ENCODE assay signal across 9 cellular contexts in the genomic region with DNA sequence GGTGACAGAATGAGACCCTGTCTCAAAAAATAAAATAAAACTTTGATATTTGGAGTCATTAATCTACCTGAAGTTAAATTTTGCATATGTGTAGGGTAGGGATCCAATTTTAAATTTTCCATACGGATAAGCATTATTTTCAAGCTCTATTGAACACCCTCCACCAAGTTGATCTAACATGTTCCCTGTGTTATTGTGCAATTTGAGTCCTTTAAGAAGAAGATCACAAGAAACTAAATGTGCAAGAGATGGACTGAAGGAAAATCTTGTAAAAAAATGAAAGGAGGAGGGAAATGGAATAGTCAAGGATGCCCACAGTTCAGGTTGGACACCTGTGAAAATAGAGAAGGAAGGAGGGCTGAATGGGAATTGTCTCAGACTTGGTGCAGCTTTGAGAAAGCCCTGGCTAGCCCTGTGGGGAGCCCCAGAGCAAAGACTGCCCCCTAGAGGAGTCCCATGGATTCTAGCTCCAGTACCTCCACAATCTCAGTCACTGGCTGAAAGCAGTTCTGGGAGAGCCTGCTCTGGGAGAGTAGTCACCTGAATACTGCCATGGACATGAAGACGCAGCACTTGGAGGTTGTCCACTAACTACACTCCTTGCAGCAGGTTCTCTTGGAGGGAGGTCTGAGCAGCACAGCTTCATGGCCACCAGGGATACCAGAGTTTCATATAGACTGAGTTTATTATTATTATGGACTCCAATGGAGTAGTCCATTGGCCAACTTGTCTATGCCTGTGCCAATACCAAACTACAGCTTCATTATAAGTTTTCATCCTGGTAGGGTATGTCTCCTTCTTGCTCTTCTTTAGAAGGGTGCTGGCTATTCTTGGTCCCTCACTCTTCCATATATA. TPM values are rescaled to one million over a fixed set of nuclear protein-coding genes. Genes with fewer than 3 reads are reported as not detected.
A peak's percentile ranks its signal among the peaks of the same experiment; 100 is the strongest.
DNase-seq lines count a peak whose midpoint lies in the region; ATAC-seq and TF ChIP-seq lines count a peak whose summit lies in the region.
"Had no signal": no experiment of that assay in that cellular context is flagged by ENCODE, and none has a peak within 500 bp of the region (broad histone marks: within the 10 kb centered on the region; RNA-seq: fewer than 3 reads in every experiment).

No MANE protein-coding gene starts in this region.

- no peak overlapping the region for H2BK5ac ChIP-seq in trophoblast cell (ENCODE audit: low read depth, low read length, poor library complexity)

- no peaks in the 10 kb centered on the region for H3K79me2 ChIP-seq in trophoblast cell (ENCODE audit: control insufficient read depth, insufficient read depth, low read length, poor library complexity)

- H4K12ac ChIP-seq in trophoblast cell (ENCODE audit: low read depth, low read length), result no peak overlapping the region

- no peak overlapping the region for H4K8ac ChIP-seq in trophoblast cell (ENCODE audit: low read depth, low read length)

- TF ChIP-seq CTCF in 22Rv1 (IDR thresholded peaks at IDR 0.05), result peak; percentile 44
- peak; percentile 91 for TF ChIP-seq CTCF in GM12873 (IDR thresholded peaks at IDR 0.05; ENCODE audit: insufficient read depth, low read depth, low read length, missing control alignments)
- TF ChIP-seq CTCF in gastroesophageal sphincter (IDR thresholded peaks at IDR 0.05), result peak in 1 of 4 experiments; percentile 44

- no peak overlapping the region for H3K18ac ChIP-seq in trophoblast cell (ENCODE audit: low read length)

- H3K4me1 ChIP-seq in trophoblast cell (ENCODE audit: control insufficient read depth in 1 of 2, insufficient read depth in 2 of 2, low read length in 2 of 2) (peaks cover 0 to 4% of the 10 kb centered on the region in 2 experiments), gastroesophageal sphincter (peaks cover 0 to 5% (median 0%) of the 10 kb centered on the region in 3 donors)

- no peaks in the 10 kb centered on the region for H3K9me3 ChIP-seq in trophoblast cell (ENCODE audit: insufficient read depth, low read depth, low read length)
- H3K9me3 ChIP-seq in gastroesophageal sphincter, result no peaks in the 10 kb centered on the region

- no peak overlapping the region for H2AK5ac ChIP-seq in trophoblast cell (ENCODE audit: low read length)

- ATAC-seq in gastroesophageal sphincter (no peak), HG03469 (IDR thresholded peaks at IDR 0.05; ENCODE audit: unreplicated experiment) (no peak), HG02840 (IDR thresholded peaks at IDR 0.05; ENCODE audit: low FRiP score, unreplicated experiment) (no peak)

- H3K79me1 ChIP-seq in trophoblast cell (ENCODE audit: low read length), result no peaks in the 10 kb centered on the region

- H2BK12ac ChIP-seq in trophoblast cell (ENCODE audit: low read length), result no peak overlapping the region

- no peak overlapping the region for H3K9ac ChIP-seq in trophoblast cell (ENCODE audit: low read length)

- H3K27me3 ChIP-seq in trophoblast cell (ENCODE audit: insufficient read depth, low read length), result no peaks in the 10 kb centered on the region
- no peaks in the 10 kb centered on the region for H3K27me3 ChIP-seq in gastroesophageal sphincter

- DNase-seq in RPMI7951 (ENCODE audit: low read depth) (peak; percentile 3), dermis blood vessel endothelial cell (peak; percentile 66), trophoblast cell (peak; percentile 22 to 44)
- DNase-seq: right cardiac atrium had no signal

- no peak overlapping the region for H2BK120ac ChIP-seq in trophoblast cell (ENCODE audit: insufficient read depth, low read length, poor library complexity)

- no peak overlapping the region for H3K27ac ChIP-seq in 22Rv1
- no peak overlapping the region for H3K27ac ChIP-seq in trophoblast cell (ENCODE audit: low read depth, low read length)
- H3K27ac ChIP-seq in gastroesophageal sphincter, result no peak overlapping the region

- no peak for TF ChIP-seq EP300 in gastroesophageal sphincter (IDR thresholded peaks at IDR 0.05)

- H4K91ac ChIP-seq in trophoblast cell (ENCODE audit: low read depth, low read length), result no peak overlapping the region

- H2AFZ ChIP-seq in trophoblast cell (ENCODE audit: insufficient read depth, low read length, poor library complexity), result no peak overlapping the region

- H3K36me3 ChIP-seq in trophoblast cell (ENCODE audit: control insufficient read depth in 1 of 2, insufficient read depth in 2 of 2, low read length in 2 of 2) (no peaks in the 10 kb centered on the region), gastroesophageal sphincter (no peaks in the 10 kb centered on the region)

- no peak overlapping the region for H3K4ac ChIP-seq in trophoblast cell (ENCODE audit: low read depth, low read length)

- no CpG with 5 or more reads among the region's 2 CpGs for WGBS in trophoblast cell (ENCODE audit: extremely low coverage, insufficient coverage, insufficient read length)
- 44 to 57% methylated on average over 1 to 2 of the region's 2 CpGs for WGBS in gastroesophageal sphincter (ENCODE audit: low coverage in 1 of 2), 2 donors

- H3K4me2 ChIP-seq in trophoblast cell (ENCODE audit: low read length), result no peak overlapping the region

- no peak overlapping the region for H3K23ac ChIP-seq in trophoblast cell (ENCODE audit: low read length)

- no peak overlapping the region for H3K14ac ChIP-seq in trophoblast cell (ENCODE audit: low read length)

- TF ChIP-seq POLR2A in gastroesophageal sphincter (IDR thresholded peaks at IDR 0.05), result no peak

- H3K4me3 ChIP-seq in trophoblast cell (ENCODE audit: low read depth, low read length) (no peak overlapping the region), gastroesophageal sphincter (no peak overlapping the region)

RNA-seq across cellular contexts. Expression of gene TIAL1, which starts 5.7 kb away (rescaled TPM):
- total RNA-seq in RPMI7951 (2014; rRNA removed; shearing (Covaris generic)), result 33.2 and 45.2 TPM in 2 replicates
- total RNA-seq in dermis blood vessel endothelial cell (38.3 and 49.8 TPM in 2 replicates), gastroesophageal sphincter (100 to 1,000 TPM in 1 of 4 donors, 10 to 100 TPM in 3; 53.6 to 117 (median 57.9) TPM)
- polyA plus RNA-seq in trophoblast cell (2013), result 124 and 125 TPM in 2 replicates

RNA-seq across cellular contexts. Expression of gene BAG3, which starts 48.7 kb away (rescaled TPM):
- 13.9 and 15.2 TPM in 2 replicates for total RNA-seq in RPMI7951 (2014; rRNA removed; shearing (Covaris generic))
- total RNA-seq in dermis blood vessel endothelial cell (7.5 and 15.5 TPM in 2 replicates), gastroesophageal sphincter (10 to 100 TPM; 31.2 to 80.4 (median 61.4) TPM)
- 85.0 and 88.8 TPM in 2 replicates for polyA plus RNA-seq in trophoblast cell (2013)

RNA-seq across cellular contexts. Expression of gene RGS10, which starts 59.9 kb away (rescaled TPM):
- total RNA-seq in RPMI7951 (2014; rRNA removed; shearing (Covaris generic)), result 21.5 and 22.9 TPM in 2 replicates
- total RNA-seq in dermis blood vessel endothelial cell (10.5 and 12.6 TPM in 2 replicates), gastroesophageal sphincter (10 to 100 TPM; 18.1 to 48.5 (median 33.4) TPM)
- 10.5 and 10.7 TPM in 2 replicates for polyA plus RNA-seq in trophoblast cell (2013)

Comparison
In these comparisons a context has a peak if more than half of its experiments do, and no peak if none do; other contexts are left out.
1. DNase-seq: peak in every context shown above with its lines; median percentile 66 in dermis blood vessel endothelial cell; 33 in trophoblast cell; 3 in RPMI7951.